26 cellular contexts compared by ENCODE assay signal in genomic region chr10:93088466-93088865, GRCh38. TPM values are rescaled to one million over a fixed set of nuclear protein-coding genes. Genes with fewer than 3 reads are reported as not detected.
A peak's percentile ranks its signal among the peaks of the same experiment; 100 is the strongest.
DNase-seq lines count a peak whose midpoint lies in the region; ATAC-seq and TF ChIP-seq lines count a peak whose summit lies in the region.
"Had no signal": no experiment of that assay in that cellular context is flagged by ENCODE, and none has a peak within 500 bp of the region (broad histone marks: within the 10 kb centered on the region; RNA-seq: fewer than 3 reads in every experiment).

No MANE protein-coding gene starts in this region.

- no peaks in the 10 kb centered on the region for H3F3A ChIP-seq in SK-N-SH (replicated peaks; ENCODE audit: insufficient read depth)

- no peak overlapping the region for H2AFZ ChIP-seq in SK-N-SH (ENCODE audit: low read depth)
- H2AFZ ChIP-seq in trophoblast cell (ENCODE audit: insufficient read depth, low read length, poor library complexity) = no peak overlapping the region

- no peak overlapping the region for H2AK5ac ChIP-seq in trophoblast cell (ENCODE audit: low read length)

- H3K9me2 ChIP-seq in SK-N-SH = no peaks in the 10 kb centered on the region

- POLR2A ChIA-PET in SK-N-SH (lab: Yijun Ruan, JAX) (no interaction called here), WTC11 (lab: Charles Lee) (no interaction called here)

- 63% methylated on average over 4 of the region's 4 CpGs for WGBS in SK-N-SH (ENCODE audit: low lambda C conversion rate)
- no CpG with 5 or more reads among the region's 4 CpGs for WGBS in trophoblast cell (ENCODE audit: extremely low coverage, insufficient coverage, insufficient read length)

- H3K4me1 Mint-ChIP-seq in WTC11 = peaks cover 29% of the 10 kb centered on the region
- H3K4me1 Mint-ChIP-seq in activated T-helper 1 cell treated with anti-CD3 and anti-CD28 coated beads, Interleukin-12 subunit alpha, Interleukin-12 subunit beta, Interleukin-2, Interleukin-4 antibody, amounts not matched to agents 30 ng/mL and 10 ng/mL and 1 ng/mL, durations not matched to agents 14 hours and 24 hours and 36 hours (ENCODE audit: low read depth) = no peaks in the 10 kb centered on the region

- H3K14ac ChIP-seq in trophoblast cell (ENCODE audit: low read length) = no peak overlapping the region

- peak overlapping the region; percentile 22 for H3K27ac Mint-ChIP-seq in WTC11
- no peak overlapping the region for H3K27ac Mint-ChIP-seq in activated T-helper 1 cell treated with anti-CD3 and anti-CD28 coated beads, Interleukin-12 subunit alpha, Interleukin-12 subunit beta, Interleukin-2, Interleukin-4 antibody, amounts not matched to agents 30 ng/mL and 10 ng/mL and 1 ng/mL, durations not matched to agents 14 hours and 24 hours and 36 hours
- H3K27ac Mint-ChIP-seq: CD8-positive, alpha-beta T cell had no signal

- H3K9ac ChIP-seq in SK-N-SH (no peak overlapping the region), trophoblast cell (ENCODE audit: low read length) (peak overlapping the region; percentile 53)
- H3K9ac ChIP-seq: BLaER1 treated with 17β-estradiol and CSF1 and Interleukin-3, amounts not matched to agents 10 nM and 100 nM; KMS-11 had no signal

- no peak overlapping the region for H3K4ac ChIP-seq in trophoblast cell (ENCODE audit: low read depth, low read length)

- H3K79me2 ChIP-seq in SK-N-SH (ENCODE audit: insufficient read depth) (no peaks in the 10 kb centered on the region), trophoblast cell (ENCODE audit: control insufficient read depth, insufficient read depth, low read length, poor library complexity) (no peaks in the 10 kb centered on the region)

- peaks cover 2% of the 10 kb centered on the region; the same call in 1 of the 2 replicates for H3K36me3 Mint-ChIP-seq in WTC11
- H3K36me3 Mint-ChIP-seq in activated T-helper 1 cell treated with anti-CD3 and anti-CD28 coated beads, Interleukin-12 subunit alpha, Interleukin-12 subunit beta, Interleukin-2, Interleukin-4 antibody, amounts not matched to agents 30 ng/mL and 10 ng/mL and 1 ng/mL, durations not matched to agents 14 hours and 24 hours and 36 hours (ENCODE audit: low read depth) = no peaks in the 10 kb centered on the region
- H3K36me3 Mint-ChIP-seq: CD8-positive, alpha-beta T cell had no signal

- no peak for ATAC-seq in SK-N-SH treated with all-trans-retinoic acid at 6 μM for 48 hours
- no peak for ATAC-seq in WTC11
- no peak for ATAC-seq in HG03025 (IDR thresholded peaks at IDR 0.05; ENCODE audit: low FRiP score, unreplicated experiment)
- ATAC-seq: CD8-positive, alpha-beta T cell had no signal

- no peaks in the 10 kb centered on the region for H4K20me1 ChIP-seq in SK-N-SH (ENCODE audit: insufficient read depth)
- H4K20me1 ChIP-seq: BLaER1 treated with 17β-estradiol and CSF1 and Interleukin-3, amounts not matched to agents 10 nM and 100 nM had no signal

- DNase-seq in SK-N-SH = no peak
- no peak for DNase-seq in WTC11 (ENCODE audit: low spot score)
- peak; percentile 7 for DNase-seq in iPS-NIHi11 (ENCODE audit: low spot score)
- DNase-seq in trophoblast cell = no peak
- DNase-seq in 8988T = no peak
- DNase-seq in activated T-helper 1 cell treated with anti-CD3 and anti-CD28 coated beads, Interleukin-12 subunit alpha, Interleukin-12 subunit beta, Interleukin-2, Interleukin-4 antibody, amounts not matched to agents 30 ng/mL and 10 ng/mL and 1 ng/mL, durations not matched to agents 14 hours and 24 hours and 36 hours (ENCODE audit: low spot score) = no peak
- DNase-seq: Calu3; CD8-positive, alpha-beta T cell; DMS153; NCI-H1092 treated with DMSO at 0.1 percent for 48 hours; NCI-H146; NCI-H2029; NCI-H226; NCI-H510A treated with DMSO at 0.1 percent for 48 hours; NCI-H748 treated with DMSO at 0.1 percent for 48 hours; NK-92 treated with Interleukin-12 subunit alpha and Interleukin-12 subunit beta, amount 100 ng/mL, for 24 hours; SHP77 treated with DMSO at 0.1 percent for 48 hours had no signal

- no peak overlapping the region for H3K4me3 ChIP-seq in SK-N-SH (ENCODE audit: low read depth in 2 of 2, low read length in 1 of 2)
- H3K4me3 ChIP-seq in trophoblast cell (ENCODE audit: low read depth, low read length) = no peak overlapping the region
- H3K4me3 ChIP-seq: BLaER1 treated with 17β-estradiol and CSF1 and Interleukin-3, amounts not matched to agents 10 nM and 100 nM; SK-N-MC had no signal

- TF ChIP-seq CTCF in SK-N-SH (IDR thresholded peaks at IDR 0.05) (no peak), WTC11 (IDR thresholded peaks at IDR 0.05) (no peak)

- peaks cover 18% of the 10 kb centered on the region for H3K9me3 Mint-ChIP-seq in WTC11
- H3K9me3 Mint-ChIP-seq in activated T-helper 1 cell treated with anti-CD3 and anti-CD28 coated beads, Interleukin-12 subunit alpha, Interleukin-12 subunit beta, Interleukin-2, Interleukin-4 antibody, amounts not matched to agents 30 ng/mL and 10 ng/mL and 1 ng/mL, durations not matched to agents 14 hours and 24 hours and 36 hours = no peaks in the 10 kb centered on the region
- H3K9me3 Mint-ChIP-seq: CD8-positive, alpha-beta T cell had no signal

- no peak overlapping the region for H3K4me2 ChIP-seq in SK-N-SH
- H3K4me2 ChIP-seq in trophoblast cell (ENCODE audit: low read length) = no peak overlapping the region
- H3K4me2 ChIP-seq: BLaER1 treated with 17β-estradiol and CSF1 and Interleukin-3, amounts not matched to agents 10 nM and 100 nM; KMS-11 had no signal

- no peaks in the 10 kb centered on the region; the same call in 1 of the 2 replicates for H3K27me3 ChIP-seq in SK-N-SH (ENCODE audit: insufficient read depth)
- H3K27me3 ChIP-seq in trophoblast cell (ENCODE audit: insufficient read depth, low read length) = no peaks in the 10 kb centered on the region
- H3K27me3 ChIP-seq: BLaER1 treated with 17β-estradiol and CSF1 and Interleukin-3, amounts not matched to agents 10 nM and 100 nM had no signal

- H4K12ac ChIP-seq in trophoblast cell (ENCODE audit: low read depth, low read length) = no peak overlapping the region

- CTCF ChIA-PET in SK-N-SH (lab: Yijun Ruan, JAX) (interaction anchor here (1.1 to 4.6 kb wide), 6 partner anchors 9 to 270 kb away, joined by 3 to 29 read pairs (median 4); no protein-coding TSS in a partner anchor), WTC11 (lab: Charles Lee) (interaction anchor here (0.5 to 2.3 kb wide), 7 partner anchors 14 to 288 kb away, joined by 3 to 11 read pairs (median 5); no protein-coding TSS in a partner anchor)

- H3K79me1 ChIP-seq in trophoblast cell (ENCODE audit: low read length) = no peaks in the 10 kb centered on the region

- H4K8ac ChIP-seq in trophoblast cell (ENCODE audit: low read depth, low read length) = no peak overlapping the region

- H2BK120ac ChIP-seq in trophoblast cell (ENCODE audit: insufficient read depth, low read length, poor library complexity) = no peak overlapping the region

- H3K4me1 ChIP-seq in SK-N-SH (ENCODE audit: control insufficient read depth in 1 of 2, insufficient read depth in 2 of 2, low read depth in 1 of 2, low read length in 1 of 2) (peaks cover 0 to 3% of the 10 kb centered on the region in 2 experiments; a peak in 1 of 4 replicates), trophoblast cell (ENCODE audit: control insufficient read depth in 1 of 2, insufficient read depth in 2 of 2, low read length in 2 of 2) (no peaks in the 10 kb centered on the region)

- H3K27ac ChIP-seq in SK-N-SH (ENCODE audit: low read depth in 2 of 2, low read length in 1 of 2) (no peak overlapping the region), trophoblast cell (ENCODE audit: low read depth, low read length) (no peak overlapping the region)
- H3K27ac ChIP-seq: 22Rv1; BLaER1 treated with 17β-estradiol and CSF1 and Interleukin-3, amounts not matched to agents 10 nM and 100 nM; KMS-11; RWPE1; SK-N-MC had no signal

- no peak overlapping the region for H3K23ac ChIP-seq in trophoblast cell (ENCODE audit: low read length)

- TF ChIP-seq RAD21 in SK-N-SH (IDR thresholded peaks at IDR 0.05; ENCODE audit: low read length) = no peak

- H3K9me3 ChIP-seq in SK-N-SH (no peaks in the 10 kb centered on the region), trophoblast cell (ENCODE audit: insufficient read depth, low read depth, low read length) (peaks cover 2% of the 10 kb centered on the region)
- H3K9me3 ChIP-seq: BLaER1 treated with 17β-estradiol and CSF1 and Interleukin-3, amounts not matched to agents 10 nM and 100 nM had no signal

- intact Hi-C loops in activated T-helper 1 cell treated with anti-CD3 and anti-CD28 coated beads, Interleukin-12 subunit alpha, Interleukin-12 subunit beta, Interleukin-2, Interleukin-4 antibody, amounts not matched to agents 30 ng/mL and 10 ng/mL and 1 ng/mL, durations not matched to agents 14 hours and 24 hours and 36 hours (cut with micrococcal nuclease) = no loop called here

- H3K18ac ChIP-seq in trophoblast cell (ENCODE audit: low read length) = no peak overlapping the region

- no peak overlapping the region for H4K91ac ChIP-seq in trophoblast cell (ENCODE audit: low read depth, low read length)

- peaks cover 6% of the 10 kb centered on the region for H3K27me3 Mint-ChIP-seq in WTC11 (ENCODE audit: low read depth)
- H3K27me3 Mint-ChIP-seq in activated T-helper 1 cell treated with anti-CD3 and anti-CD28 coated beads, Interleukin-12 subunit alpha, Interleukin-12 subunit beta, Interleukin-2, Interleukin-4 antibody, amounts not matched to agents 30 ng/mL and 10 ng/mL and 1 ng/mL, durations not matched to agents 14 hours and 24 hours and 36 hours (ENCODE audit: insufficient read depth) = peaks cover 5% of the 10 kb centered on the region

- H3K36me3 ChIP-seq in SK-N-SH (replicated peaks in 1 of 2; ENCODE audit: control insufficient read depth in 1 of 2, insufficient read depth in 2 of 2, low read length in 1 of 2) (no peaks in the 10 kb centered on the region), trophoblast cell (ENCODE audit: control insufficient read depth in 1 of 2, insufficient read depth in 2 of 2, low read length in 2 of 2) (no peaks in the 10 kb centered on the region)
- H3K36me3 ChIP-seq: BLaER1 treated with 17β-estradiol and CSF1 and Interleukin-3, amounts not matched to agents 10 nM and 100 nM had no signal

- H2BK12ac ChIP-seq in trophoblast cell (ENCODE audit: low read length) = no peak overlapping the region

- H3K4me3 Mint-ChIP-seq in WTC11 = no peak overlapping the region
- H3K4me3 Mint-ChIP-seq in activated T-helper 1 cell treated with anti-CD3 and anti-CD28 coated beads, Interleukin-12 subunit alpha, Interleukin-12 subunit beta, Interleukin-2, Interleukin-4 antibody, amounts not matched to agents 30 ng/mL and 10 ng/mL and 1 ng/mL, durations not matched to agents 14 hours and 24 hours and 36 hours = no peak overlapping the region
- H3K4me3 Mint-ChIP-seq: CD8-positive, alpha-beta T cell had no signal

- H2BK5ac ChIP-seq in trophoblast cell (ENCODE audit: low read depth, low read length, poor library complexity) = no peak overlapping the region

- TF ChIP-seq EP300 in SK-N-SH (IDR thresholded peaks at IDR 0.05; ENCODE audit: borderline replicate concordance in 1 of 2, low read depth in 1 of 2, low read length in 1 of 2) = no peak

RNA-seq across cellular contexts. Expression of gene CYP26A1, which starts 14.8 kb away (rescaled TPM):
- polyA plus RNA-seq in SK-N-SH (2012; rRNA removed) = not detected in 2 replicates
- polyA plus RNA-seq in SK-N-SH (2012; cell fraction: cytosol; rRNA removed) = not detected in 2 replicates
- 0.11 TPM in 1 of 2 replicates, not detected in the other for polyA plus RNA-seq in SK-N-SH (2012; cell fraction: nucleus; rRNA removed)
- total RNA-seq in WTC11 (2021) = 2.1 to 3.4 TPM (median 3.1 TPM) in 3 replicates
- polyA plus RNA-seq in trophoblast cell (2013) = 13.5 and 17.5 TPM in 2 replicates
- not detected in 2 replicates for total RNA-seq in activated T-helper 1 cell treated with anti-CD3 and anti-CD28 coated beads, Interleukin-12 subunit alpha, Interleukin-12 subunit beta, Interleukin-2, Interleukin-4 antibody, amounts not matched to agents 30 ng/mL and 10 ng/mL and 1 ng/mL, durations not matched to agents 14 hours and 24 hours and 36 hours
- total RNA-seq: CD8-positive, alpha-beta T cell; H4 had no signal

RNA-seq across cellular contexts. Expression of gene CYP26C1, which starts 27.9 kb away (rescaled TPM):
- not detected in 2 replicates for polyA plus RNA-seq in SK-N-SH (2012; rRNA removed)
- polyA plus RNA-seq in SK-N-SH (2012; cell fraction: cytosol; rRNA removed) = not detected in 2 replicates
- polyA plus RNA-seq in SK-N-SH (2012; cell fraction: nucleus; rRNA removed) = not detected in 2 replicates
- total RNA-seq in WTC11 (2021) = 0.07 to 0.11 TPM (median 0.11 TPM) in 3 replicates
- polyA plus RNA-seq in trophoblast cell (2013) = 0.04 and 0.08 TPM in 2 replicates
- total RNA-seq in activated T-helper 1 cell treated with anti-CD3 and anti-CD28 coated beads, Interleukin-12 subunit alpha, Interleukin-12 subunit beta, Interleukin-2, Interleukin-4 antibody, amounts not matched to agents 30 ng/mL and 10 ng/mL and 1 ng/mL, durations not matched to agents 14 hours and 24 hours and 36 hours = not detected in 2 replicates
- total RNA-seq: G401, H4 had no signal
